Comparison of ENCODE assay signal across 1 cellular context in the genomic region with DNA sequence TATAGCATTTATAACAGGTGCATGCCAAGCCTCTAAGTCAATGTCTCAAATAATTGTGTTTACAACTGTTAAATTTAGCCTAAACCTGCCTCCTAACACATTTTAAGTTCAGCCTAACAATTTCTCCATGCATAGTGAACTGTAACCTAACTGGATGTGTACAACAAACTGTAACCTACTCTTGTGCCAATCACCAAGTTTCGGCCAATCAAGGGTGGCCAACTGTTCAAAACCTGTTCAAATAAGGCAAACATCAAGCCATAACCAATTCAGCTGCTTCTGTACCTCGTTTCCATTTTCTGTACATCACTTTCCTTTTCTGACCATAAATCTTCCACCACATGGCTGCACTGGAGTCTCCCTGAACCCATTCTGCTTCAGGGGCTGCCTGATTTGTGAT.
TF ChIP-seq lines count a peak whose summit lies in the region.

No MANE protein-coding gene starts in this region.

TF ChIP-seq in GM12878, 131 proteins besides CTCF, POLR2A, EP300 and RAD21:
- no peak for TF ChIP-seq ASH2L (IDR thresholded peaks at IDR 0.05; ENCODE audit: borderline replicate concordance, low read depth)
- TF ChIP-seq, protein P1, sequence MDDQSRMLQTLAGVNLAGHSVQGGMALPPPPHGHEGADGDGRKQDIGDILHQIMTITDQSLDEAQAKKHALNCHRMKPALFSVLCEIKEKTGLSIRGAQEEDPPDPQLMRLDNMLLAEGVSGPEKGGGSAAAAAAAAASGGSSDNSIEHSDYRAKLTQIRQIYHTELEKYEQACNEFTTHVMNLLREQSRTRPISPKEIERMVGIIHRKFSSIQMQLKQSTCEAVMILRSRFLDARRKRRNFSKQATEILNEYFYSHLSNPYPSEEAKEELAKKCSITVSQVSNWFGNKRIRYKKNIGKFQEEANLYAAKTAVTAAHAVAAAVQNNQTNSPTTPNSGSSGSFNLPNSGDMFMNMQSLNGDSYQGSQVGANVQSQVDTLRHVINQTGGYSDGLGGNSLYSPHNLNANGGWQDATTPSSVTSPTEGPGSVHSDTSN (IDR thresholded peaks at IDR 0.05; ENCODE audit: insufficient replicate concordance, low read depth, low read length), result peak; percentile 48
- TF ChIP-seq, protein P2, sequence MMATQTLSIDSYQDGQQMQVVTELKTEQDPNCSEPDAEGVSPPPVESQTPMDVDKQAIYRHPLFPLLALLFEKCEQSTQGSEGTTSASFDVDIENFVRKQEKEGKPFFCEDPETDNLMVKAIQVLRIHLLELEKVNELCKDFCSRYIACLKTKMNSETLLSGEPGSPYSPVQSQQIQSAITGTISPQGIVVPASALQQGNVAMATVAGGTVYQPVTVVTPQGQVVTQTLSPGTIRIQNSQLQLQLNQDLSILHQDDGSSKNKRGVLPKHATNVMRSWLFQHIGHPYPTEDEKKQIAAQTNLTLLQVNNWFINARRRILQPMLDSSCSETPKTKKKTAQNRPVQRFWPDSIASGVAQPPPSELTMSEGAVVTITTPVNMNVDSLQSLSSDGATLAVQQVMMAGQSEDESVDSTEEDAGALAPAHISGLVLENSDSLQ (IDR thresholded peaks at IDR 0.05), result peak; percentile 82
- no peak for TF ChIP-seq IKZF1 (conservative IDR thresholded peaks at IDR 0.05)
- TF ChIP-seq LARP7 (IDR thresholded peaks at IDR 0.05), result no peak
